15 cellular contexts compared by ENCODE assay signal in genomic region chr6:106247733-106248132, GRCh38.
DNase-seq lines count a peak whose midpoint lies in the region; ATAC-seq and TF ChIP-seq lines count a peak whose summit lies in the region.
"Had no signal": no experiment of that assay in that cellular context is flagged by ENCODE, and none has a peak within 500 bp of the region (broad histone marks: within the 10 kb centered on the region; RNA-seq: fewer than 3 reads in every experiment).

No MANE protein-coding gene starts in this region.

- DNase-seq in CD4-positive, alpha-beta memory T cell = no peak
- no peak for DNase-seq in activated gamma-delta T cell treated with Interleukin-2 at 50 U/mL for 16 hours
- no peak for DNase-seq in germinal center (ENCODE audit: low spot score)
- DNase-seq in HFFc6 = no peak
- DNase-seq: activated naive CD4-positive, alpha-beta T cell treated with Interleukin-2 at 50 U/mL for 16 hours; NCI-H1417 treated with DMSO at 0.1 percent for 48 hours; NCI-H345; SHP77 treated with DMSO at 0.1 percent for 48 hours; T-helper 9 cell had no signal

- peak; percentile 48 for ATAC-seq in GM18907 (IDR thresholded peaks at IDR 0.05; ENCODE audit: unreplicated experiment)
- peak; percentile 47 for ATAC-seq in HG02798 (IDR thresholded peaks at IDR 0.05; ENCODE audit: poor library complexity, unreplicated experiment)
- peak; percentile 19; the same call in 2 of the 3 replicates for ATAC-seq in SK-N-SH treated with all-trans-retinoic acid at 6 μM for 48 hours
- ATAC-seq in GM18517 (IDR thresholded peaks at IDR 0.05; ENCODE audit: unreplicated experiment) = no peak
- ATAC-seq: left lobe of liver had no signal

- H3K4me3 Mint-ChIP-seq in CD4-positive, alpha-beta memory T cell = no peak overlapping the region
- no peak overlapping the region for H3K4me3 Mint-ChIP-seq in HFFc6

- no peak overlapping the region for H3K4me3 ChIP-seq in CD4-positive, alpha-beta memory T cell (ENCODE audit: low read length in 2 of 2)
- H3K4me3 ChIP-seq: breast epithelium had no signal

- CTCF ChIA-PET in CD4-positive, alpha-beta memory T cell (lab: Charles Lee; ENCODE audit: partially characterized antibody) = no interaction called here

- H3K36me3 ChIP-seq in CD4-positive, alpha-beta memory T cell (ENCODE audit: insufficient read depth, low read length) = peaks cover 5% of the 10 kb centered on the region
- H3K36me3 ChIP-seq: breast epithelium had no signal

- H3K4me1 Mint-ChIP-seq in CD4-positive, alpha-beta memory T cell = peaks cover 11 to 25% (median 18%) of the 10 kb centered on the region in 4 donors
- H3K4me1 Mint-ChIP-seq in HFFc6 (ENCODE audit: low read depth) = peaks cover 32% of the 10 kb centered on the region

- no peaks in the 10 kb centered on the region for H3K4me1 ChIP-seq in CD4-positive, alpha-beta memory T cell (ENCODE audit: insufficient read depth, low read length)
- H3K4me1 ChIP-seq: breast epithelium had no signal

- no peaks in the 10 kb centered on the region for H3K27me3 ChIP-seq in CD4-positive, alpha-beta memory T cell (ENCODE audit: insufficient read depth, low read length)
- H3K27me3 ChIP-seq: breast epithelium had no signal

- TF ChIP-seq CTCF in HFFc6 (IDR thresholded peaks at IDR 0.05) = no peak

- intact Hi-C loops in CD4-positive, alpha-beta memory T cell (cut with micrococcal nuclease) = no loop called here

- no peaks in the 10 kb centered on the region for H3K27me3 Mint-ChIP-seq in CD4-positive, alpha-beta memory T cell
- H3K27me3 Mint-ChIP-seq in HFFc6 (ENCODE audit: insufficient read depth) = no peaks in the 10 kb centered on the region; the same call in 1 of the 2 replicates

- H3K27ac Mint-ChIP-seq in CD4-positive, alpha-beta memory T cell = peak overlapping the region in 4 of 7 donors; percentile 18 to 75 (median 42)
- no peak overlapping the region; the same call in 1 of the 2 replicates for H3K27ac Mint-ChIP-seq in HFFc6

- POLR2A ChIA-PET in CD4-positive, alpha-beta memory T cell (lab: Charles Lee; ENCODE audit: partially characterized antibody) = no interaction called here

- peaks cover 22 to 38% of the 10 kb centered on the region in 2 donors for H3K36me3 Mint-ChIP-seq in CD4-positive, alpha-beta memory T cell
- H3K36me3 Mint-ChIP-seq in HFFc6 (ENCODE audit: low read depth) = peaks cover 8% of the 10 kb centered on the region; the same call in 1 of the 2 replicates

- no peak overlapping the region for H3K27ac ChIP-seq in CD4-positive, alpha-beta memory T cell (ENCODE audit: low read depth, low read length)
- H3K27ac ChIP-seq: breast epithelium had no signal

- H3K9me3 Mint-ChIP-seq in CD4-positive, alpha-beta memory T cell = no peaks in the 10 kb centered on the region
- H3K9me3 Mint-ChIP-seq in HFFc6 = no peaks in the 10 kb centered on the region

- H3K9me3 ChIP-seq in CD4-positive, alpha-beta memory T cell (ENCODE audit: control insufficient read depth in 1 of 2, low read length in 2 of 2) = no peaks in the 10 kb centered on the region
- H3K9me3 ChIP-seq: breast epithelium had no signal

TF ChIP-seq in SK-N-SH treated with all-trans-retinoic acid at 6 μM for 48 hours, 23 proteins besides CTCF, POLR2A, EP300 and RAD21:
- no peak for TF ChIP-seq GLIS3 (CRISPR knock-in tag; IDR thresholded peaks at IDR 0.05)
- no peak for TF ChIP-seq PATZ1 (CRISPR knock-in tag; IDR thresholded peaks at IDR 0.05; ENCODE audit: borderline replicate concordance)
- TF ChIP-seq POU6F1 (CRISPR knock-in tag; IDR thresholded peaks at IDR 0.05; ENCODE audit: borderline replicate concordance, low read depth) = no peak
- no peak for TF ChIP-seq ARNTL (CRISPR knock-in tag; IDR thresholded peaks at IDR 0.05; ENCODE audit: borderline replicate concordance, low read depth)
- no peak for TF ChIP-seq SNAI2 (CRISPR knock-in tag; IDR thresholded peaks at IDR 0.05)
- TF ChIP-seq ZFP3 (CRISPR knock-in tag; IDR thresholded peaks at IDR 0.05) = no peak
- TF ChIP-seq ZNF8 (CRISPR knock-in tag; IDR thresholded peaks at IDR 0.05) = no peak
- no peak for TF ChIP-seq BACH2 (CRISPR knock-in tag; IDR thresholded peaks at IDR 0.05; ENCODE audit: borderline replicate concordance)
- no peak for TF ChIP-seq ZNF565 (CRISPR knock-in tag; conservative IDR thresholded peaks at IDR 0.05; ENCODE audit: low read depth)
- TF ChIP-seq TCF4 (CRISPR knock-in tag; IDR thresholded peaks at IDR 0.05; ENCODE audit: borderline replicate concordance) = no peak
- TF ChIP-seq PPARA (CRISPR knock-in tag; IDR thresholded peaks at IDR 0.05; ENCODE audit: borderline replicate concordance) = no peak
- TF ChIP-seq ISL1 (CRISPR knock-in tag; IDR thresholded peaks at IDR 0.05) = no peak
- TF ChIP-seq CREB5 (CRISPR knock-in tag; IDR thresholded peaks at IDR 0.05; ENCODE audit: low read depth) = no peak
- TF ChIP-seq ZFP30 (CRISPR knock-in tag; IDR thresholded peaks at IDR 0.05) = no peak
- TF ChIP-seq CSRNP3 (CRISPR knock-in tag; IDR thresholded peaks at IDR 0.05) = no peak
